22 cellular contexts compared by ENCODE assay signal in genomic region chr5:67111779-67112178, GRCh38.
"Had no signal": no experiment of that assay in that cellular context is flagged by ENCODE, and none has a peak within 500 bp of the region (broad histone marks: within the 10 kb centered on the region; RNA-seq: fewer than 3 reads in every experiment).

No MANE protein-coding gene starts in this region.

- H3K9me3 ChIP-seq: colonic mucosa, gastroesophageal sphincter, heart left ventricle, left lung, lower lobe of right lung had no signal

- H3K27me3 ChIP-seq: colonic mucosa, foreskin keratinocyte, gastroesophageal sphincter, heart left ventricle, hepatocyte, left lung had no signal

- DNase-seq: colonic mucosa; cortex of kidney; effector CD8-positive, alpha-beta T cell; effector memory CD8-positive, alpha-beta T cell; endodermal cell; erythroblast; foreskin keratinocyte; heart left ventricle; hypothalamus; immature natural killer cell; islet precursor cell; kidney; kidney glomerular epithelial cell; left lung; left ventricle myocardium superior; lower lobe of right lung; mesenchymal stem cell; naive thymus-derived CD4-positive, alpha-beta T cell had no signal

- ATAC-seq: effector memory CD8-positive, alpha-beta T cell; esophagus mucosa; foreskin keratinocyte; gastroesophageal sphincter; heart left ventricle; left lung; left ventricle myocardium superior; lower lobe of right lung; naive thymus-derived CD4-positive, alpha-beta T cell had no signal

- H3K4me1 ChIP-seq: colonic mucosa, foreskin keratinocyte, left lung, lower lobe of right lung had no signal

- H3K79me2 ChIP-seq: hepatocyte had no signal

- H3K4me2 ChIP-seq: hepatocyte had no signal

- H3K4me3 ChIP-seq: colonic mucosa, gastroesophageal sphincter, heart left ventricle, hepatocyte, left lung, lower lobe of right lung had no signal

- H3K27ac ChIP-seq: colonic mucosa, epithelial cell of prostate, foreskin keratinocyte, gastroesophageal sphincter, heart left ventricle, hepatocyte, left lung, lower lobe of right lung had no signal

- H2AFZ ChIP-seq: hepatocyte had no signal
